Comparison of ENCODE assay signal across 9 cellular contexts in the genomic region with DNA sequence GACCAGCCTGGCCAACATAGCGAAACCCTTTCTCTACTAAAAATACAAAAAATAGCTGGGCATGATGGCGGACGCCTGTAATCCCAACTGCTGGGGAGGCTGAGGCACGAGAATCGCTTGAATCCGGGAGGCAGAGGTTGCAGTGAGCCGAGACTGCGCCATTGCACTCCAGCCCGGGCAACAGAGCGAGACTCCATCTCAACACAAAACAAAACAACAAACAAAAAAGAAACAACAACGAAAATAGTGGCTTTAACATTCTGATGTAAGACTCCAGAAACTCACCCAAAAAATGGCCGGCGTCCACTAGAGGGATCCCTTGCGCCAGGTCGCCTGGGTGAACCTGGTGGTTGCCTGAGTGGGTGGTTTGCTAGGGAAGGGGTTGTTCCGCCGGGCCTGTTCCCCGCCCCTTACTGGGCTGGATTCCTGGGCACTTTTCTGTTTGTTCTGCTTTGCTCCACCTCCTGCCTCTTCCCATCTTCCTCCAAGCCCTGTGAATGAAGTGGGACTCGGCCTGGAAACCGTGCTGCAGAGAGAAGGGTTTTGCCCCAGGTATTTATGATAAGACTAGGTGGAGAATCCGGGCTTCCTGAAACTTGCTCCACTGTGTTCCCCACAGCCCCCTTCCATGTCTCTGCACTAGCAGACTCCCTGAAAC. TPM values are rescaled to one million over a fixed set of nuclear protein-coding genes. Genes with fewer than 3 reads are reported as not detected.
A peak's percentile ranks its signal among the peaks of the same experiment; 100 is the strongest.
DNase-seq lines count a peak whose midpoint lies in the region; ATAC-seq and TF ChIP-seq lines count a peak whose summit lies in the region.
"Had no signal": no experiment of that assay in that cellular context is flagged by ENCODE, and none has a peak within 500 bp of the region (broad histone marks: within the 10 kb centered on the region; RNA-seq: fewer than 3 reads in every experiment).

No MANE protein-coding gene starts in this region.

- intact Hi-C loops in ascending aorta (cut with DNase I), result no loop called here

- H3K4me1 Mint-ChIP-seq in type B pancreatic cell (ENCODE audit: unreplicated experiment), result peaks cover 20% of the 10 kb centered on the region

- no peak overlapping the region for H3K4me3 ChIP-seq in ascending aorta
- no peak overlapping the region for H3K4me3 ChIP-seq in liver (ENCODE audit: low read depth in 1 of 3, low read length in 3 of 3)

- no peak for ATAC-seq in GM21423 (IDR thresholded peaks at IDR 0.05; ENCODE audit: unreplicated experiment)
- ATAC-seq in HG02938 (IDR thresholded peaks at IDR 0.05; ENCODE audit: unreplicated experiment), result no peak

- H3K36me3 ChIP-seq in ascending aorta, result peaks cover 17 to 23% of the 10 kb centered on the region in 2 donors
- peaks cover 0 to 17% (median 16%) of the 10 kb centered on the region in 4 donors for H3K36me3 ChIP-seq in liver (ENCODE audit: control insufficient read depth in 4 of 4, insufficient read depth in 3 of 4, low read depth in 1 of 4, low read length in 3 of 4)

- no peak overlapping the region for H3K9ac ChIP-seq in liver (ENCODE audit: low read depth in 1 of 2, low read length in 2 of 2)

- H3K9me3 Mint-ChIP-seq in type B pancreatic cell, result no peaks in the 10 kb centered on the region

- H3K27ac Mint-ChIP-seq in type B pancreatic cell, result peak overlapping the region; percentile 55

- peaks cover 13% of the 10 kb centered on the region for H3K36me3 Mint-ChIP-seq in type B pancreatic cell

- H3K4me1 ChIP-seq in ascending aorta (peaks cover 5% of the 10 kb centered on the region in 2 donors), liver (ENCODE audit: control insufficient read depth in 4 of 4, insufficient read depth in 4 of 4, low read length in 3 of 4) (peaks cover 3 to 24% (median 14%) of the 10 kb centered on the region in 4 donors)

- H3K27me3 ChIP-seq in ascending aorta, result no peaks in the 10 kb centered on the region
- no peaks in the 10 kb centered on the region for H3K27me3 ChIP-seq in liver (ENCODE audit: control insufficient read depth in 4 of 4, insufficient read depth in 4 of 4, low read length in 3 of 4)

- peak; percentile 3 for DNase-seq in COR-L47 (lab: John Stamatoyannopoulos, UW)
- DNase-seq in HT1080 (ENCODE audit: low read depth), result peak; percentile 53
- peak; percentile 8 for DNase-seq in SKM-1 treated with dmso at 0.1 percent for 144 hours (lab: John Stamatoyannopoulos, UW; ENCODE audit: unreplicated experiment)
- no peak for DNase-seq in ascending aorta (ENCODE audit: low spot score in 2 of 2)
- no peak for DNase-seq in type B pancreatic cell (ENCODE audit: extremely low spot score, unreplicated experiment)

- H3K27ac ChIP-seq in ascending aorta (no peak overlapping the region), liver (ENCODE audit: low read depth in 1 of 2, low read length in 2 of 2) (no peak overlapping the region)
- H3K27ac ChIP-seq: thoracic aorta had no signal

- peak overlapping the region; percentile 79 for H3K4me3 Mint-ChIP-seq in type B pancreatic cell

- H3K27me3 Mint-ChIP-seq in type B pancreatic cell, result no peaks in the 10 kb centered on the region

- TF ChIP-seq RAD21 in liver (IDR thresholded peaks at IDR 0.05), result peak; percentile 76 to 80

- H3K9me3 ChIP-seq in ascending aorta (no peaks in the 10 kb centered on the region), liver (ENCODE audit: control insufficient read depth in 4 of 4, low read length in 3 of 4) (no peaks in the 10 kb centered on the region)
- H3K9me3 ChIP-seq: thoracic aorta had no signal

- TF ChIP-seq CTCF in ascending aorta (IDR thresholded peaks at IDR 0.05), result peak in 2 of 3 experiments; percentile 7 to 8
- TF ChIP-seq CTCF in liver (IDR thresholded peaks at IDR 0.05; ENCODE audit: low read depth, low read length, missing input control), result peak; percentile 57
- peak; percentile 72 for TF ChIP-seq CTCF in type B pancreatic cell (conservative IDR thresholded peaks at IDR 0.05)

- WGBS in liver, result 44% methylated on average over 21 of the region's 21 CpGs

TF ChIP-seq in liver, 16 proteins besides CTCF, POLR2A, EP300 and RAD21:
- TF ChIP-seq FOXA2 (IDR thresholded peaks at IDR 0.05) (no peak), NR2F2 (IDR thresholded peaks at IDR 0.05) (no peak), EGR1 (IDR thresholded peaks at IDR 0.05; ENCODE audit: low read depth in 2 of 2) (peak; percentile 88 to 89), YY1 (IDR thresholded peaks at IDR 0.05) (peak; percentile 94), SP1 (IDR thresholded peaks at IDR 0.05) (peak; percentile 67), ZBTB33 (IDR thresholded peaks at IDR 0.05) (no peak), REST (IDR thresholded peaks at IDR 0.05) (peak; percentile 23), HNF4G (IDR thresholded peaks at IDR 0.05) (no peak), MAX (IDR thresholded peaks at IDR 0.05) (peak; percentile 36), GABPA (IDR thresholded peaks at IDR 0.05 in 1 of 2, conservative IDR thresholded peaks at IDR 0.05 in 1 of 2) (peak in 1 of 2 donors; percentile 77), RXRA (IDR thresholded peaks at IDR 0.05) (peak; percentile 52 to 64), HNF4A (conservative IDR thresholded peaks at IDR 0.05) (peak; percentile 27 to 46)

RNA-seq across cellular contexts. Expression of gene PABPC1L, which starts 1.5 kb away (rescaled TPM):
- 7.4 and 8.0 TPM in 2 replicates for total RNA-seq in HT1080 (2014; rRNA removed; shearing (Covaris generic))
- polyA plus RNA-seq in HT1080 (2015; cell fraction: cytosol; rRNA removed), result 6.8 and 8.7 TPM in 2 replicates
- polyA plus RNA-seq in HT1080 (2015; cell fraction: nucleus; rRNA removed), result 232 and 306 TPM in 2 replicates
- total RNA-seq in ascending aorta (22.9 TPM), liver (10 to 100 TPM in 1 of 2 donors, 1 to 10 TPM in 1; 4.7 to 21.0 TPM), type B pancreatic cell (ENCODE audit: low replicate concordance) (57.4 and 83.4 TPM in 2 replicates)
- polyA plus RNA-seq in liver, result 10 to 100 TPM; 10.6 to 11.3 TPM

RNA-seq across cellular contexts. Expression of gene YWHAB, which starts 25.9 kb away (rescaled TPM):
- total RNA-seq in HT1080 (2014; rRNA removed; shearing (Covaris generic)), result 78.0 and 139 TPM in 2 replicates
- 226 and 262 TPM in 2 replicates for polyA plus RNA-seq in HT1080 (2015; cell fraction: cytosol; rRNA removed)
- polyA plus RNA-seq in HT1080 (2015; cell fraction: nucleus; rRNA removed), result 168 and 178 TPM in 2 replicates
- total RNA-seq in ascending aorta (50.4 TPM), liver (10 to 100 TPM; 42.4 to 44.3 TPM), type B pancreatic cell (ENCODE audit: low replicate concordance) (153 and 183 TPM in 2 replicates)
- polyA plus RNA-seq in liver, result 10 to 100 TPM; 41.6 to 86.5 TPM

RNA-seq across cellular contexts. Expression of gene TOMM34, which starts 48.8 kb away (rescaled TPM):
- 156 and 177 TPM in 2 replicates for total RNA-seq in HT1080 (2014; rRNA removed; shearing (Covaris generic))
- polyA plus RNA-seq in HT1080 (2015; cell fraction: cytosol; rRNA removed), result 144 and 161 TPM in 2 replicates
- 90.5 and 97.2 TPM in 2 replicates for polyA plus RNA-seq in HT1080 (2015; cell fraction: nucleus; rRNA removed)
- total RNA-seq in ascending aorta (11.1 TPM), liver (1 to 10 TPM; 4.4 to 5.6 TPM), type B pancreatic cell (ENCODE audit: low replicate concordance) (42.8 and 58.2 TPM in 2 replicates)
- 10 to 100 TPM in 1 of 2 donors, 1 to 10 TPM in 1; 10.0 to 12.1 TPM for polyA plus RNA-seq in liver

RNA-seq across cellular contexts. Expression of gene STK4, which starts 54.9 kb away (rescaled TPM):
- 20.2 and 25.8 TPM in 2 replicates for total RNA-seq in HT1080 (2014; rRNA removed; shearing (Covaris generic))
- 20.2 and 24.5 TPM in 2 replicates for polyA plus RNA-seq in HT1080 (2015; cell fraction: cytosol; rRNA removed)
- 33.1 and 41.0 TPM in 2 replicates for polyA plus RNA-seq in HT1080 (2015; cell fraction: nucleus; rRNA removed)
- total RNA-seq in ascending aorta (20.6 TPM), liver (10 to 100 TPM; 16.7 to 20.8 TPM), type B pancreatic cell (ENCODE audit: low replicate concordance) (28.3 and 32.6 TPM in 2 replicates)
- 10 to 100 TPM in 1 of 2 donors, 1 to 10 TPM in 1; 3.7 to 11.1 TPM for polyA plus RNA-seq in liver

Comparison
In these comparisons a context has a peak if more than half of its experiments do, and no peak if none do; other contexts are left out.
1. DNase-seq: peak in COR-L47 (single experiment), HT1080 (single experiment) and SKM-1 treated with dmso at 0.1 percent for 144 hours (single experiment); none in ascending aorta (0 of 2) and type B pancreatic cell (single experiment).
2. CTCF ChIP-seq: peak in every context shown above with its lines; median percentile 72 in type B pancreatic cell; 57 in liver; 8 in ascending aorta.